8 cellular contexts compared by ENCODE assay signal in genomic region chr18:59139291-59139614, GRCh38. TPM values are rescaled to one million over a fixed set of nuclear protein-coding genes. Genes with fewer than 3 reads are reported as not detected.
DNase-seq lines count a peak whose midpoint lies in the region; ATAC-seq lines count a peak whose summit lies in the region.

No MANE protein-coding gene starts in this region.

- CTCF ChIA-PET in activated CD4-positive, alpha-beta memory T cell treated with anti-CD3 and anti-CD28 coated beads, Interleukin-2, amount 10 ng/mL, durations not matched to agents 7 days and 5 days (lab: Charles Lee): interaction anchor here (0.7 to 1.0 kb wide), 3 partner anchors 57 to 761 kb away, joined by 3 read pairs; no protein-coding TSS in a partner anchor

- DNase-seq in NCI-H82 treated with DMSO at 0.1 percent for 48 hours (lab: John Stamatoyannopoulos, UW; ENCODE audit: unreplicated experiment): peak; percentile 95
- DNase-seq in activated CD4-positive, alpha-beta memory T cell treated with anti-CD3 and anti-CD28 coated beads, Interleukin-2, amount 10 ng/mL, durations not matched to agents 7 days and 5 days: peak; percentile 93
- peak; percentile 89 for DNase-seq in effector CD4-positive, alpha-beta T cell
- DNase-seq in memory B cell (ENCODE audit: low spot score in 2 of 2): peak in 1 of 2 donors; percentile 96
- peak; percentile 83 for DNase-seq in stimulated activated CD8-positive, alpha-beta memory T cell treated with anti-CD3 and anti-CD28 coated beads, Interleukin-12 subunit alpha, Interleukin-12 subunit beta, amount 100 ng/mL, for 4 hours (ENCODE audit: low read depth)

- H3K27ac ChIP-seq in BLaER1: peak overlapping the region; percentile 92

- peak overlapping the region; percentile 31; the same call in 1 of the 2 replicates for H3K4me2 ChIP-seq in BLaER1

- POLR2A ChIA-PET in activated CD4-positive, alpha-beta memory T cell treated with anti-CD3 and anti-CD28 coated beads, Interleukin-2, amount 10 ng/mL, durations not matched to agents 7 days and 5 days (lab: Charles Lee): interaction anchor here (0.7 to 5.3 kb wide), 6 partner anchors 8 to 761 kb away, joined by 3 to 47 read pairs (median 10); partner anchors contain the start of genes MALT1 and PMAIP1

- H3K27me3 Mint-ChIP-seq in activated CD4-positive, alpha-beta memory T cell treated with anti-CD3 and anti-CD28 coated beads, Interleukin-2, amount 10 ng/mL, durations not matched to agents 7 days and 5 days: peaks cover 11% of the 10 kb centered on the region
- peaks cover 4% of the 10 kb centered on the region for H3K27me3 Mint-ChIP-seq in memory B cell

- H3K4me3 ChIP-seq in BLaER1: peak overlapping the region; percentile 79

- H3K9me3 ChIP-seq in BLaER1: no peaks in the 10 kb centered on the region

- peaks cover 27% of the 10 kb centered on the region; the same call in 1 of the 2 replicates for H4K20me1 ChIP-seq in BLaER1

- no peaks in the 10 kb centered on the region for H3K36me3 ChIP-seq in BLaER1

- peaks cover 37% of the 10 kb centered on the region for H3K4me1 ChIP-seq in BLaER1

- ATAC-seq in GM19397 (IDR thresholded peaks at IDR 0.05; ENCODE audit: unreplicated experiment) (peak; percentile 68), HG03521 (IDR thresholded peaks at IDR 0.05; ENCODE audit: unreplicated experiment) (peak; percentile 73), memory B cell (ENCODE audit: low read depth) (peak; percentile 72)

- H3K27me3 ChIP-seq in BLaER1: no peaks in the 10 kb centered on the region

- H3K27ac Mint-ChIP-seq in activated CD4-positive, alpha-beta memory T cell treated with anti-CD3 and anti-CD28 coated beads, Interleukin-2, amount 10 ng/mL, durations not matched to agents 7 days and 5 days: peak overlapping the region; percentile 84
- H3K27ac Mint-ChIP-seq in memory B cell: peak overlapping the region; percentile 100

- peak overlapping the region; percentile 86 for H3K9ac ChIP-seq in BLaER1

- H3K9me3 Mint-ChIP-seq in activated CD4-positive, alpha-beta memory T cell treated with anti-CD3 and anti-CD28 coated beads, Interleukin-2, amount 10 ng/mL, durations not matched to agents 7 days and 5 days: no peaks in the 10 kb centered on the region
- peaks cover 1% of the 10 kb centered on the region for H3K9me3 Mint-ChIP-seq in memory B cell

- H3K4me3 Mint-ChIP-seq in activated CD4-positive, alpha-beta memory T cell treated with anti-CD3 and anti-CD28 coated beads, Interleukin-2, amount 10 ng/mL, durations not matched to agents 7 days and 5 days: peak overlapping the region; percentile 92
- peak overlapping the region; percentile 97 for H3K4me3 Mint-ChIP-seq in memory B cell

- H3K36me3 Mint-ChIP-seq in activated CD4-positive, alpha-beta memory T cell treated with anti-CD3 and anti-CD28 coated beads, Interleukin-2, amount 10 ng/mL, durations not matched to agents 7 days and 5 days (ENCODE audit: low read depth): peaks cover 5% of the 10 kb centered on the region
- no peaks in the 10 kb centered on the region for H3K36me3 Mint-ChIP-seq in memory B cell

- peaks cover 38% of the 10 kb centered on the region for H3K4me1 Mint-ChIP-seq in activated CD4-positive, alpha-beta memory T cell treated with anti-CD3 and anti-CD28 coated beads, Interleukin-2, amount 10 ng/mL, durations not matched to agents 7 days and 5 days
- peaks cover 30% of the 10 kb centered on the region for H3K4me1 Mint-ChIP-seq in memory B cell

RNA-seq across cellular contexts. Expression of gene SEC11C, which starts 0.4 kb away (rescaled TPM):
- total RNA-seq in activated CD4-positive, alpha-beta memory T cell treated with anti-CD3 and anti-CD28 coated beads, Interleukin-2, amount 10 ng/mL, durations not matched to agents 7 days and 5 days: 100 to 1,000 TPM; 119 to 129 TPM
